In genomic region chr12:39990122-39991101, GRCh38 we compare ENCODE assay signal across 8 cellular contexts.
A peak's percentile ranks its signal among the peaks of the same experiment; 100 is the strongest.
DNase-seq lines count a peak whose midpoint lies in the region; ATAC-seq and TF ChIP-seq lines count a peak whose summit lies in the region.

No MANE protein-coding gene starts in this region.

- peak; percentile 64 for TF ChIP-seq CTCF in Calu3 (IDR thresholded peaks at IDR 0.05; ENCODE audit: unreplicated experiment)

- no peaks in the 10 kb centered on the region for H3K9me3 Mint-ChIP-seq in Calu3 (ENCODE audit: low read depth, unreplicated experiment)
- H3K9me3 Mint-ChIP-seq in activated naive CD8-positive, alpha-beta T cell treated with anti-CD3 and anti-CD28 coated beads for 36 hours: no peaks in the 10 kb centered on the region

- H3K27ac Mint-ChIP-seq in Calu3 (ENCODE audit: unreplicated experiment): no peak overlapping the region
- no peak overlapping the region for H3K27ac Mint-ChIP-seq in activated naive CD8-positive, alpha-beta T cell treated with anti-CD3 and anti-CD28 coated beads for 36 hours

- peak; percentile 99 for ATAC-seq in GM19351 (IDR thresholded peaks at IDR 0.05; ENCODE audit: unreplicated experiment)
- ATAC-seq in HG03354 (IDR thresholded peaks at IDR 0.05; ENCODE audit: poor library complexity, severe bottlenecking, unreplicated experiment): peak; percentile 98

- DNase-seq in Calu3: peak; percentile 60
- DNase-seq in SK-N-DZ (ENCODE audit: low spot score): peak; percentile 64
- peak; percentile 46 for DNase-seq in activated naive CD8-positive, alpha-beta T cell treated with anti-CD3 and anti-CD28 coated beads for 36 hours
- peak; percentile 40 for DNase-seq in hepatic stellate cell (ENCODE audit: low spot score)
- DNase-seq in stimulated activated CD4-positive, alpha-beta T cell treated with anti-CD3 and anti-CD28 coated beads, Interleukin-15, amount 100 ng/mL, for 48 hours (ENCODE audit: low read depth in 2 of 2): peak; percentile 5 to 43
- DNase-seq in NCI-H187 (lab: John Stamatoyannopoulos, UW): no peak

- no peak overlapping the region for H3K4me3 Mint-ChIP-seq in Calu3 (ENCODE audit: low read depth, unreplicated experiment)
- no peak overlapping the region for H3K4me3 Mint-ChIP-seq in activated naive CD8-positive, alpha-beta T cell treated with anti-CD3 and anti-CD28 coated beads for 36 hours

- peaks cover 9% of the 10 kb centered on the region for H3K4me1 Mint-ChIP-seq in Calu3 (ENCODE audit: low read depth, unreplicated experiment)
- H3K4me1 Mint-ChIP-seq in activated naive CD8-positive, alpha-beta T cell treated with anti-CD3 and anti-CD28 coated beads for 36 hours: no peaks in the 10 kb centered on the region

- H3K27me3 Mint-ChIP-seq in Calu3 (ENCODE audit: unreplicated experiment): no peaks in the 10 kb centered on the region
- no peaks in the 10 kb centered on the region for H3K27me3 Mint-ChIP-seq in activated naive CD8-positive, alpha-beta T cell treated with anti-CD3 and anti-CD28 coated beads for 36 hours

- no peaks in the 10 kb centered on the region for H3K36me3 Mint-ChIP-seq in Calu3 (ENCODE audit: insufficient read depth, unreplicated experiment)
- no peaks in the 10 kb centered on the region for H3K36me3 Mint-ChIP-seq in activated naive CD8-positive, alpha-beta T cell treated with anti-CD3 and anti-CD28 coated beads for 36 hours

- no TSS peak for BruUV-seq in Calu3 (replicated peaks; lab: Mats Ljungman, UMichigan)

- CTCF ChIA-PET in Calu3 (lab: Charles Lee): interaction anchor here (0.6 to 1.2 kb wide), 2 partner anchors 109 to 225 kb away, joined by 4 read pairs; no protein-coding TSS in a partner anchor

- intact Hi-C loops in Calu3 (cut with micrococcal nuclease; ENCODE audit: unreplicated experiment): loop anchor here (1.0 kb wide), 1 partner anchor 225 kb away; no protein-coding TSS in a partner anchor

Comparison
In these comparisons a context has a peak if more than half of its experiments do, and no peak if none do; other contexts are left out.
1. DNase-seq: peak in Calu3 (single experiment), SK-N-DZ (single experiment), activated naive CD8-positive, alpha-beta T cell treated with anti-CD3 and anti-CD28 coated beads for 36 hours (single experiment), hepatic stellate cell (single experiment) and stimulated activated CD4-positive, alpha-beta T cell treated with anti-CD3 and anti-CD28 coated beads, Interleukin-15, amount 100 ng/mL, for 48 hours (2 of 2); none in NCI-H187 (0 of 2).